3 cellular contexts compared by ENCODE assay signal in genomic region chr4:188206783-188207182, GRCh38.
A peak's percentile ranks its signal among the peaks of the same experiment; 100 is the strongest.
TF ChIP-seq lines count a peak whose summit lies in the region.

No MANE protein-coding gene starts in this region.

TF ChIP-seq in IMR-90, 13 proteins besides CTCF, POLR2A, EP300 and RAD21:
- TF ChIP-seq RCOR1 (IDR thresholded peaks at IDR 0.05; ENCODE audit: insufficient replicate concordance, low read length), result no peak

TF ChIP-seq in HepG2, 621 proteins besides CTCF, POLR2A, EP300 and RAD21:
- TF ChIP-seq ASH2L (IDR thresholded peaks at IDR 0.05; ENCODE audit: insufficient read length, low read depth, low read length) (peak; percentile 24), ZNF510 (CRISPR knock-in tag; IDR thresholded peaks at IDR 0.05; ENCODE audit: low read depth) (no peak), MAFF (IDR thresholded peaks at IDR 0.05; ENCODE audit: low read depth, low read length) (no peak)

TF ChIP-seq in SK-N-SH, 30 proteins besides CTCF, POLR2A, EP300 and RAD21:
- TF ChIP-seq CHD2 (IDR thresholded peaks at IDR 0.05; ENCODE audit: low read length, partially characterized antibody) (no peak), FOSL2 (IDR thresholded peaks at IDR 0.05; ENCODE audit: borderline replicate concordance, low read depth) (no peak), ZBTB33 (IDR thresholded peaks at IDR 0.05; ENCODE audit: borderline replicate concordance, low read depth) (no peak), IRF3 (IDR thresholded peaks at IDR 0.05; ENCODE audit: low read depth, low read length) (no peak), ELF1 (IDR thresholded peaks at IDR 0.05) (no peak), MXI1 (IDR thresholded peaks at IDR 0.05; ENCODE audit: low read depth, low read length) (no peak), USF1 (IDR thresholded peaks at IDR 0.05; ENCODE audit: borderline replicate concordance, low read depth) (no peak), GATA2 (CRISPR knock-in tag; IDR thresholded peaks at IDR 0.05) (no peak), PBX3 (IDR thresholded peaks at IDR 0.05) (no peak), POLR2AphosphoS5 (IDR thresholded peaks at IDR 0.05; ENCODE audit: low read depth, low read length) (no peak), GABPA (IDR thresholded peaks at IDR 0.05; ENCODE audit: low read depth) (no peak), MAX (IDR thresholded peaks at IDR 0.05; ENCODE audit: low read depth) (no peak), JUND (IDR thresholded peaks at IDR 0.05) (no peak), TEAD4 (IDR thresholded peaks at IDR 0.05; ENCODE audit: borderline replicate concordance, insufficient read depth) (no peak), FOXJ3 (CRISPR knock-in tag; IDR thresholded peaks at IDR 0.05) (no peak), RXRA (IDR thresholded peaks at IDR 0.05; ENCODE audit: borderline replicate concordance, low read depth) (no peak), TCF12 (IDR thresholded peaks at IDR 0.05) (no peak), FOXM1 (IDR thresholded peaks at IDR 0.05; ENCODE audit: low read depth) (no peak), EZH2phosphoT487 (IDR thresholded peaks at IDR 0.05; ENCODE audit: borderline replicate concordance, low read depth) (no peak), SIN3A (IDR thresholded peaks at IDR 0.05; ENCODE audit: borderline replicate concordance, low read depth, low read length) (no peak)
TF ChIP-seq in SK-N-SH: peak in this region for 0.
